ENCODE assay signal across 9 cellular contexts in genomic region chr3:15333099-15333956, GRCh38. TPM values are rescaled to one million over a fixed set of nuclear protein-coding genes. Genes with fewer than 3 reads are reported as not detected.
DNase-seq lines count a peak whose midpoint lies in the region; ATAC-seq and TF ChIP-seq lines count a peak whose summit lies in the region.
"Had no signal": no experiment of that assay in that cellular context is flagged by ENCODE, and none has a peak within 500 bp of the region (broad histone marks: within the 10 kb centered on the region; RNA-seq: fewer than 3 reads in every experiment).

No MANE protein-coding gene starts in this region.

- no peaks in the 10 kb centered on the region for H3K27me3 Mint-ChIP-seq in Calu3 (ENCODE audit: unreplicated experiment)

- no peak for DNase-seq in Calu3
- DNase-seq in OCI-M1 (lab: John Stamatoyannopoulos, UW), result peak; percentile 47
- no peak for DNase-seq in HAP-1 (ENCODE audit: low spot score in 2 of 2)
- DNase-seq in hypothalamus (lab: John Stamatoyannopoulos, UW), result no peak
- DNase-seq in Kasumi-1 (lab: John Stamatoyannopoulos, UW), result no peak
- DNase-seq: NCI-H187 had no signal

- H3K9ac ChIP-seq in endocrine pancreas (ENCODE audit: control insufficient read depth, insufficient read depth, low read length), result peak overlapping the region; percentile 15

- H3K4me1 Mint-ChIP-seq in Calu3 (ENCODE audit: low read depth, unreplicated experiment), result no peaks in the 10 kb centered on the region

- no peak for ATAC-seq in GM21423 (IDR thresholded peaks at IDR 0.05; ENCODE audit: unreplicated experiment)

- peaks cover 14% of the 10 kb centered on the region for H3K36me3 Mint-ChIP-seq in Calu3 (ENCODE audit: insufficient read depth, unreplicated experiment)

- H3K36me3 ChIP-seq in endocrine pancreas (ENCODE audit: control insufficient read depth, insufficient read depth, low read length), result no peaks in the 10 kb centered on the region
- peaks cover 21% of the 10 kb centered on the region for H3K36me3 ChIP-seq in neutrophil
- H3K36me3 ChIP-seq in HAP-1 (replicated peaks), result no peaks in the 10 kb centered on the region

- H3K27ac Mint-ChIP-seq in Calu3 (ENCODE audit: unreplicated experiment), result no peak overlapping the region

- intact Hi-C loops in Calu3 (cut with micrococcal nuclease; ENCODE audit: unreplicated experiment), result loop anchor here (2.0 kb wide), 1 partner anchor 65 kb away; no protein-coding TSS in a partner anchor

- H3K27ac ChIP-seq in neutrophil, result peak overlapping the region; percentile 93

- no peaks in the 10 kb centered on the region for H3K9me3 ChIP-seq in endocrine pancreas (ENCODE audit: control insufficient read depth, low read length)
- no peaks in the 10 kb centered on the region for H3K9me3 ChIP-seq in neutrophil
- no peaks in the 10 kb centered on the region for H3K9me3 ChIP-seq in HAP-1

- no peak for TF ChIP-seq CTCF in Calu3 (IDR thresholded peaks at IDR 0.05; ENCODE audit: unreplicated experiment)
- no peak for TF ChIP-seq CTCF in neutrophil (IDR thresholded peaks at IDR 0.05)

- H3K4me3 ChIP-seq in endocrine pancreas (ENCODE audit: control insufficient read depth, insufficient read depth, low read length), result no peak overlapping the region
- H3K4me3 ChIP-seq in neutrophil (ENCODE audit: low read depth in 1 of 2, low read length in 1 of 2), result peak overlapping the region; percentile 88 to 99
- no peak overlapping the region for H3K4me3 ChIP-seq in HAP-1

- no TSS peak for BruUV-seq in Calu3 (replicated peaks; lab: Mats Ljungman, UMichigan)

- no peaks in the 10 kb centered on the region for H3K27me3 ChIP-seq in endocrine pancreas (ENCODE audit: control insufficient read depth, insufficient read depth, low read length)
- H3K27me3 ChIP-seq in neutrophil, result no peaks in the 10 kb centered on the region
- no peaks in the 10 kb centered on the region; the same call in 1 of the 2 replicates for H3K27me3 ChIP-seq in HAP-1 (ENCODE audit: low read depth)

- in situ Hi-C loops in HAP-1 (cut with MboI; ENCODE audit: low sequenced_read_pairs), result no loop called here

- H3K4me1 ChIP-seq in endocrine pancreas (ENCODE audit: control insufficient read depth, insufficient read depth, low read length) (no peaks in the 10 kb centered on the region), neutrophil (ENCODE audit: control insufficient read depth in 1 of 2, insufficient read depth in 1 of 2, low read depth in 1 of 2, low read length in 1 of 2) (peaks cover 43 to 45% of the 10 kb centered on the region in 2 experiments), HAP-1 (peaks cover 19% of the 10 kb centered on the region)

- peak overlapping the region; percentile 90 for H3K4me3 Mint-ChIP-seq in Calu3 (ENCODE audit: low read depth, unreplicated experiment)

- CTCF ChIA-PET in Calu3 (lab: Charles Lee), result interaction anchor here (0.6 to 1.9 kb wide), 6 partner anchors 22 to 561 kb away, joined by 3 to 16 read pairs (median 4); no protein-coding TSS in a partner anchor

- no peaks in the 10 kb centered on the region for H3K9me3 Mint-ChIP-seq in Calu3 (ENCODE audit: low read depth, unreplicated experiment)

RNA-seq across cellular contexts. Expression of gene SH3BP5, which starts 0.9 kb away (rescaled TPM):
- 4.0 and 4.2 TPM in 2 replicates for total RNA-seq in Calu3 (2022)

Comparison
In these comparisons a context has a peak if more than half of its experiments do, and no peak if none do; other contexts are left out.
1. H3K4me3 ChIP-seq: peak in neutrophil (2 of 2); none in endocrine pancreas (single experiment) and HAP-1 (single experiment).